Comparison of ENCODE assay signal across 1 cellular context in genomic region chr17:38616361-38616760, GRCh38.
TF ChIP-seq lines count a peak whose summit lies in the region.

No MANE protein-coding gene starts in this region.

TF ChIP-seq in H1, 55 proteins besides CTCF, POLR2A, EP300 and RAD21 (continued from another document):
- TF ChIP-seq, protein P1, sequence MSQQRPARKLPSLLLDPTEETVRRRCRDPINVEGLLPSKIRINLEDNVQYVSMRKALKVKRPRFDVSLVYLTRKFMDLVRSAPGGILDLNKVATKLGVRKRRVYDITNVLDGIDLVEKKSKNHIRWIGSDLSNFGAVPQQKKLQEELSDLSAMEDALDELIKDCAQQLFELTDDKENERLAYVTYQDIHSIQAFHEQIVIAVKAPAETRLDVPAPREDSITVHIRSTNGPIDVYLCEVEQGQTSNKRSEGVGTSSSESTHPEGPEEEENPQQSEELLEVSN (IDR thresholded peaks at IDR 0.05): no peak
- TF ChIP-seq, protein P2, sequence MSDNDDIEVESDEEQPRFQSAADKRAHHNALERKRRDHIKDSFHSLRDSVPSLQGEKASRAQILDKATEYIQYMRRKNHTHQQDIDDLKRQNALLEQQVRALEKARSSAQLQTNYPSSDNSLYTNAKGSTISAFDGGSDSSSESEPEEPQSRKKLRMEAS (IDR thresholded peaks at IDR 0.05): no peak
- TF ChIP-seq BCL11A (IDR thresholded peaks at IDR 0.05; ENCODE audit: low read depth in 2 of 2, low read length in 2 of 2) (no peak), RBBP5 (IDR thresholded peaks at IDR 0.05; ENCODE audit: borderline replicate concordance, low read depth, low read length) (no peak), KDM5A (IDR thresholded peaks at IDR 0.05; ENCODE audit: low read length) (no peak), SRF (IDR thresholded peaks at IDR 0.05; ENCODE audit: low read depth, low read length) (no peak), SP4 (IDR thresholded peaks at IDR 0.05; ENCODE audit: low read length) (no peak), CHD2 (IDR thresholded peaks at IDR 0.05; ENCODE audit: low read length) (no peak), HDAC2 (IDR thresholded peaks at IDR 0.05; ENCODE audit: borderline replicate concordance in 1 of 2, low read depth in 2 of 2, low read length in 2 of 2) (no peak)
